ENCODE assay signal across 10 cellular contexts in genomic region chr3:42526616-42527367, GRCh38. TPM values are rescaled to one million over a fixed set of nuclear protein-coding genes. Genes with fewer than 3 reads are reported as not detected.
DNase-seq lines count a peak whose midpoint lies in the region; ATAC-seq and TF ChIP-seq lines count a peak whose summit lies in the region.
"Had no signal": no experiment of that assay in that cellular context is flagged by ENCODE, and none has a peak within 500 bp of the region (broad histone marks: within the 10 kb centered on the region; RNA-seq: fewer than 3 reads in every experiment).

No MANE protein-coding gene starts in this region.

- H4K8ac ChIP-seq in trophoblast cell (ENCODE audit: low read depth, low read length), result no peak overlapping the region

- TF ChIP-seq CTCF in GM12875 (IDR thresholded peaks at IDR 0.05; ENCODE audit: borderline replicate concordance, insufficient read depth, low read depth, low read length), result peak; percentile 15; the same call in 1 of the 2 replicates

- no peak overlapping the region for H3K27ac ChIP-seq in trophoblast cell (ENCODE audit: low read depth, low read length)

- no peak overlapping the region for H3K14ac ChIP-seq in trophoblast cell (ENCODE audit: low read length)

- no peak overlapping the region for H2AK5ac ChIP-seq in trophoblast cell (ENCODE audit: low read length)

- no peak overlapping the region for H3K23ac ChIP-seq in trophoblast cell (ENCODE audit: low read length)

- H2AFZ ChIP-seq in trophoblast cell (ENCODE audit: insufficient read depth, low read length, poor library complexity), result no peak overlapping the region

- H3K9me3 ChIP-seq in trophoblast cell (ENCODE audit: insufficient read depth, low read depth, low read length), result peaks cover 1% of the 10 kb centered on the region

- no CpG with 5 or more reads among the region's 15 CpGs for WGBS in trophoblast cell (ENCODE audit: extremely low coverage, insufficient coverage, insufficient read length)

- H3K79me2 ChIP-seq in trophoblast cell (ENCODE audit: control insufficient read depth, insufficient read depth, low read length, poor library complexity), result no peaks in the 10 kb centered on the region

- H3K27ac Mint-ChIP-seq in activated naive CD4-positive, alpha-beta T cell treated with anti-CD3 and anti-CD28 coated beads, Interleukin-2, amount 50 U/mL, for 72 hours, result peak overlapping the region; percentile 69 to 90

- no peak overlapping the region for H3K4ac ChIP-seq in trophoblast cell (ENCODE audit: low read depth, low read length)

- no peaks in the 10 kb centered on the region for H3K4me1 ChIP-seq in trophoblast cell (ENCODE audit: control insufficient read depth in 1 of 2, insufficient read depth in 2 of 2, low read length in 2 of 2)

- no peak overlapping the region for H4K91ac ChIP-seq in trophoblast cell (ENCODE audit: low read depth, low read length)

- peak; percentile 78 to 89 for ATAC-seq in activated naive CD4-positive, alpha-beta T cell treated with anti-CD3 and anti-CD28 coated beads, Interleukin-2, amount 50 U/mL, for 72 hours
- ATAC-seq in GM21737 (IDR thresholded peaks at IDR 0.05; ENCODE audit: unreplicated experiment), result no peak

- no peak overlapping the region for H2BK12ac ChIP-seq in trophoblast cell (ENCODE audit: low read length)

- H3K4me2 ChIP-seq in trophoblast cell (ENCODE audit: low read length), result no peak overlapping the region

- H3K36me3 ChIP-seq in trophoblast cell (ENCODE audit: control insufficient read depth in 1 of 2, insufficient read depth in 2 of 2, low read length in 2 of 2), result no peaks in the 10 kb centered on the region

- no peak overlapping the region for H3K4me3 ChIP-seq in GM12875 (ENCODE audit: low read depth, low read length)
- H3K4me3 ChIP-seq in trophoblast cell (ENCODE audit: low read depth, low read length), result no peak overlapping the region

- H4K12ac ChIP-seq in trophoblast cell (ENCODE audit: low read depth, low read length), result no peak overlapping the region

- DNase-seq in T-helper 9 cell (peak; percentile 33), middle frontal gyrus (ENCODE audit: extremely low spot score, low spot score) (no peak), NCI-H345 (lab: John Stamatoyannopoulos, UW) (no peak), trophoblast cell (no peak)
- peak in 1 of 2 donors; percentile 47 for DNase-seq in activated naive CD4-positive, alpha-beta T cell treated with anti-CD3 and anti-CD28 coated beads, Interleukin-2, amount 50 U/mL, for 72 hours (ENCODE audit: low spot score in 2 of 2)
- DNase-seq in stimulated activated CD4-positive, alpha-beta T cell treated with anti-CD3 and anti-CD28 coated beads, Interleukin-2, amount 100 ng/mL, for 24 hours, result peak; percentile 51 to 55
- DNase-seq: EL; NK-92 treated with Interleukin-12 subunit alpha and Interleukin-12 subunit beta, amount 100 ng/mL, for 24 hours had no signal

- no peak overlapping the region for H3K18ac ChIP-seq in trophoblast cell (ENCODE audit: low read length)

- no peaks in the 10 kb centered on the region for H3K27me3 ChIP-seq in trophoblast cell (ENCODE audit: insufficient read depth, low read length)

- H2BK120ac ChIP-seq in trophoblast cell (ENCODE audit: insufficient read depth, low read length, poor library complexity), result no peak overlapping the region

- H2BK5ac ChIP-seq in trophoblast cell (ENCODE audit: low read depth, low read length, poor library complexity), result no peak overlapping the region

- H3K9me3 Mint-ChIP-seq in activated naive CD4-positive, alpha-beta T cell treated with anti-CD3 and anti-CD28 coated beads, Interleukin-2, amount 50 U/mL, for 72 hours, result peaks cover 0 to 4% of the 10 kb centered on the region in 2 donors

- H3K79me1 ChIP-seq in trophoblast cell (ENCODE audit: low read length), result no peaks in the 10 kb centered on the region

- H3K9ac ChIP-seq in trophoblast cell (ENCODE audit: low read length), result no peak overlapping the region

- peaks cover 0 to 5% of the 10 kb centered on the region in 2 donors for H3K36me3 Mint-ChIP-seq in activated naive CD4-positive, alpha-beta T cell treated with anti-CD3 and anti-CD28 coated beads, Interleukin-2, amount 50 U/mL, for 72 hours

RNA-seq across cellular contexts. Expression of gene VIPR1, which starts 24.3 kb away (rescaled TPM):
- 1 to 10 TPM; 5.2 to 7.0 TPM for total RNA-seq in activated naive CD4-positive, alpha-beta T cell treated with anti-CD3 and anti-CD28 coated beads, Interleukin-2, amount 50 U/mL, for 72 hours
- 8.1 and 8.8 TPM in 2 replicates for polyA plus RNA-seq in trophoblast cell (2013)

RNA-seq across cellular contexts. Expression of gene SEC22C, which starts 55.0 kb away (rescaled TPM):
- total RNA-seq in activated naive CD4-positive, alpha-beta T cell treated with anti-CD3 and anti-CD28 coated beads, Interleukin-2, amount 50 U/mL, for 72 hours, result 10 to 100 TPM; 37.6 to 42.3 TPM
- 16.7 and 18.1 TPM in 2 replicates for polyA plus RNA-seq in trophoblast cell (2013)

Comparison
In these comparisons a context has a peak if more than half of its experiments do, and no peak if none do; other contexts are left out.
1. DNase-seq: peak in T-helper 9 cell (single experiment) and stimulated activated CD4-positive, alpha-beta T cell treated with anti-CD3 and anti-CD28 coated beads, Interleukin-2, amount 100 ng/mL, for 24 hours (2 of 2); none in middle frontal gyrus (single experiment), NCI-H345 (single experiment) and trophoblast cell (0 of 2).